Comparison of ENCODE assay signal across 8 cellular contexts in genomic region chr2:98823196-98824166, GRCh38.
DNase-seq lines count a peak whose midpoint lies in the region; ATAC-seq and TF ChIP-seq lines count a peak whose summit lies in the region.

No MANE protein-coding gene starts in this region.

- H3K36me3 ChIP-seq in RWPE2 (ENCODE audit: low read depth), result no peaks in the 10 kb centered on the region
- H3K36me3 ChIP-seq in right lobe of liver, result no peaks in the 10 kb centered on the region

- H3K27me3 ChIP-seq in RWPE2 (ENCODE audit: insufficient read depth, poor library complexity, severe bottlenecking) (no peaks in the 10 kb centered on the region), right lobe of liver (peaks cover 0 to 15% of the 10 kb centered on the region in 2 donors)

- no peaks in the 10 kb centered on the region for H3K9me3 Mint-ChIP-seq in chondrocyte (ENCODE audit: low read depth)
- no peaks in the 10 kb centered on the region for H3K9me3 Mint-ChIP-seq in stimulated activated effector memory CD8-positive, alpha-beta T cell treated with anti-CD3 and anti-CD28 coated beads, Interleukin-12 subunit alpha, Interleukin-12 subunit beta, amount 100 ng/mL, for 72 hours

- H3K27me3 Mint-ChIP-seq in chondrocyte (ENCODE audit: low read depth), result peaks cover 7% of the 10 kb centered on the region

- WGBS in right lobe of liver (ENCODE audit: insufficient coverage, low coverage, low lambda C conversion rate, missing lambda C conversion rate), result 58% methylated on average over 14 of the region's 40 CpGs

- H3K4me3 ChIP-seq in RWPE2 (ENCODE audit: severe bottlenecking) (peak overlapping the region; percentile 34), right lobe of liver (peak overlapping the region; percentile 24 to 41 (median 28))

- peak; percentile 24; the same call in 1 of the 3 replicates for ATAC-seq in RWPE2 (ENCODE audit: low read depth)
- ATAC-seq in right lobe of liver, result peak; percentile 24 to 53 (median 44)
- no peak for ATAC-seq in stimulated activated effector memory CD8-positive, alpha-beta T cell treated with anti-CD3 and anti-CD28 coated beads, Interleukin-12 subunit alpha, Interleukin-12 subunit beta, amount 100 ng/mL, for 72 hours
- ATAC-seq in GM21526 (IDR thresholded peaks at IDR 0.05; ENCODE audit: low FRiP score, unreplicated experiment), result no peak
- no peak for ATAC-seq in GM19397 (IDR thresholded peaks at IDR 0.05; ENCODE audit: unreplicated experiment)

- H3K9me3 ChIP-seq in RWPE2 (ENCODE audit: severe bottlenecking) (no peaks in the 10 kb centered on the region), right lobe of liver (no peaks in the 10 kb centered on the region)

- intact Hi-C loops in right lobe of liver (cut with DNase I), result no loop called here

- peaks cover 15% of the 10 kb centered on the region for H3K36me3 Mint-ChIP-seq in chondrocyte (ENCODE audit: low read depth)
- H3K36me3 Mint-ChIP-seq in stimulated activated effector memory CD8-positive, alpha-beta T cell treated with anti-CD3 and anti-CD28 coated beads, Interleukin-12 subunit alpha, Interleukin-12 subunit beta, amount 100 ng/mL, for 72 hours, result no peaks in the 10 kb centered on the region

- DNase-seq in RWPE2 (ENCODE audit: low spot score), result no peak
- no peak for DNase-seq in chondrocyte (ENCODE audit: low spot score)
- no peak for DNase-seq in right lobe of liver
- peak in 1 of 2 donors; percentile 47 for DNase-seq in stimulated activated effector memory CD8-positive, alpha-beta T cell treated with anti-CD3 and anti-CD28 coated beads, Interleukin-12 subunit alpha, Interleukin-12 subunit beta, amount 100 ng/mL, for 72 hours (ENCODE audit: low spot score in 2 of 2)
- no peak for DNase-seq in NCI-H1048 (lab: John Stamatoyannopoulos, UW)
- no peak for DNase-seq in Ammon's horn (ENCODE audit: low spot score)

- H3K4me1 Mint-ChIP-seq in chondrocyte (ENCODE audit: low read depth), result peaks cover 6% of the 10 kb centered on the region
- peaks cover 23% of the 10 kb centered on the region for H3K4me1 Mint-ChIP-seq in stimulated activated effector memory CD8-positive, alpha-beta T cell treated with anti-CD3 and anti-CD28 coated beads, Interleukin-12 subunit alpha, Interleukin-12 subunit beta, amount 100 ng/mL, for 72 hours

- no peak overlapping the region for H3K27ac Mint-ChIP-seq in chondrocyte (ENCODE audit: unreplicated experiment)
- peak overlapping the region; percentile 60 for H3K27ac Mint-ChIP-seq in stimulated activated effector memory CD8-positive, alpha-beta T cell treated with anti-CD3 and anti-CD28 coated beads, Interleukin-12 subunit alpha, Interleukin-12 subunit beta, amount 100 ng/mL, for 72 hours

- H3K4me1 ChIP-seq in RWPE2 (ENCODE audit: insufficient read depth, poor library complexity, severe bottlenecking), result no peaks in the 10 kb centered on the region
- H3K4me1 ChIP-seq in right lobe of liver, result no peaks in the 10 kb centered on the region

- TF ChIP-seq CTCF in RWPE2 (IDR thresholded peaks at IDR 0.05; ENCODE audit: poor library complexity, severe bottlenecking), result no peak
- no peak for TF ChIP-seq CTCF in chondrocyte (IDR thresholded peaks at IDR 0.05)
- peak in 1 of 4 donors; percentile 0 for TF ChIP-seq CTCF in right lobe of liver (IDR thresholded peaks at IDR 0.05)

- no peak for TF ChIP-seq POLR2A in right lobe of liver (IDR thresholded peaks at IDR 0.05)

- no peak overlapping the region for H3K27ac ChIP-seq in RWPE2 (ENCODE audit: poor library complexity, severe bottlenecking)
- peak overlapping the region in 2 of 3 donors; percentile 24 to 60 for H3K27ac ChIP-seq in right lobe of liver

- peak overlapping the region; percentile 67 for H3K4me3 Mint-ChIP-seq in chondrocyte (ENCODE audit: unreplicated experiment)
- peak overlapping the region; percentile 55 for H3K4me3 Mint-ChIP-seq in stimulated activated effector memory CD8-positive, alpha-beta T cell treated with anti-CD3 and anti-CD28 coated beads, Interleukin-12 subunit alpha, Interleukin-12 subunit beta, amount 100 ng/mL, for 72 hours

Comparison
In these comparisons a context has a peak if more than half of its experiments do, and no peak if none do; other contexts are left out.
1. ATAC-seq: peak in RWPE2 (single experiment) and right lobe of liver (4 of 4); none in stimulated activated effector memory CD8-positive, alpha-beta T cell treated with anti-CD3 and anti-CD28 coated beads, Interleukin-12 subunit alpha, Interleukin-12 subunit beta, amount 100 ng/mL, for 72 hours (single experiment), GM21526 (single experiment) and GM19397 (single experiment).